In the genomic region with DNA sequence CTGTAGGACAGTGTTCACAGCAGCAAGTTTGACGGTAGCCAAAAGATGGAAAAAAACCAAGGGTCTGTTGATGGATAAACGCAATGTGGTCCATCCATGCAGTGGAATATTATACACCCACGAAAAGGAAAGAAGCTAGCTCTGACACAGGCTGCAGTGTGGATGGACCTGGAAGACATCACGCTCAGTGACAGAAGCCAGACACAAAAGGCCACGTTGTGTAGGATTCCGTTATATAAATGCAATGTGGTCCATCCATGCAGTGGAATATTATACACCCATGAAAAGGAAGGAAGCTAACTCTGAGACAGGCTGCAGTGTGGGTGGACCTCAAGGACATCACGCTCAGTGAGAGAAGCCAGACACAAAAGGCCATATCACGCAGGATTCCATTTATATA, we compare ENCODE assay signal across 8 cellular contexts.
"Had no signal": no experiment of that assay in that cellular context is flagged by ENCODE, and none has a peak within 500 bp of the region (broad histone marks: within the 10 kb centered on the region; RNA-seq: fewer than 3 reads in every experiment).

No MANE protein-coding gene starts in this region.

- H3K4me3 ChIP-seq: GM12878 had no signal

- FAIRE-seq: G401.6, GM12878, GM12891, GM12892, GM18507, GM19239 had no signal

- ATAC-seq: GM12878 had no signal

- DNase-seq: GDM1, GF-D8 had no signal
